In genomic region chr20:57809149-57809548, GRCh38 we compare ENCODE assay signal across 31 cellular contexts.
"Had no signal": no experiment of that assay in that cellular context is flagged by ENCODE, and none has a peak within 500 bp of the region (broad histone marks: within the 10 kb centered on the region; RNA-seq: fewer than 3 reads in every experiment).

No MANE protein-coding gene starts in this region.

- FAIRE-seq: frontal cortex had no signal

- H3K4me1 ChIP-seq: adrenal gland, breast epithelium had no signal

- H3K27me3 ChIP-seq: adrenal gland, breast epithelium, cardiac muscle cell had no signal

- DNase-seq: activated B cell treated with CpG ODN at 0.5 μM for 24 hours; activated CD4-positive, alpha-beta memory T cell treated with anti-CD3 and anti-CD28 coated beads for 36 hours; activated CD4-positive, alpha-beta T cell treated with anti-CD3 and anti-CD28 coated beads for 36 hours; activated CD4-positive, alpha-beta T cell treated with anti-CD3 and anti-CD28 coated beads, Interleukin-2, amount 10 ng/mL, durations not matched to agents 24 days and 14 days; activated CD8-positive, alpha-beta memory T cell treated with anti-CD3 and anti-CD28 coated beads, Interleukin-2, amount 10 ng/mL, durations not matched to agents 7 days and 5 days; activated CD8-positive, alpha-beta memory T cell treated with anti-CD3 and anti-CD28 coated beads, Interleukin-2, amount 50 U/mL, for 4 hours; activated CD8-positive, alpha-beta T cell treated with anti-CD3 and anti-CD28 coated beads, Interleukin-2, amount 10 ng/mL, durations not matched to agents 7 days and 5 days; activated effector memory CD4-positive, alpha-beta T cell treated with anti-CD3 and anti-CD28 coated beads, Interleukin-2, amount 50 U/mL, for 16 hours; activated naive CD4-positive, alpha-beta T cell treated with anti-CD3 and anti-CD28 coated beads for 36 hours; activated naive CD8-positive, alpha-beta T cell treated with anti-CD3 and anti-CD28 coated beads for 36 hours; activated naive CD8-positive, alpha-beta T cell treated with anti-CD3 and anti-CD28 coated beads, Interleukin-2, amount 50 U/mL, for 24 hours; activated T-cell treated with anti-CD3 and anti-CD28 coated beads, Interleukin-2, amount 50 U/mL, for 1 hour; activated T-cell treated with anti-CD3 and anti-CD28 coated beads, Interleukin-2, amount 50 U/mL, for 48 hours; amygdala; central memory CD4-positive, alpha-beta T cell; cerebellar nuclear complex; dorsolateral prefrontal cortex; effector memory CD4-positive, alpha-beta T cell; endodermal cell; glutamatergic neuron; T-helper 1 cell; T-helper 17 cell; T1000; WERI-Rb-1 had no signal

- H3K27ac ChIP-seq: adrenal gland, breast epithelium, cardiac muscle cell, coronary artery, dorsolateral prefrontal cortex, WERI-Rb-1 had no signal

- H3K9me3 ChIP-seq: adrenal gland, breast epithelium had no signal

- ATAC-seq: activated CD4-positive, alpha-beta T cell treated with anti-CD3 and anti-CD28 coated beads for 36 hours; activated CD4-positive, CD25-positive, alpha-beta regulatory T cell treated with anti-CD3 and anti-CD28 coated beads, Interleukin-2, amount 50 U/mL, for 24 hours; activated CD8-positive, alpha-beta memory T cell treated with anti-CD3 and anti-CD28 coated beads, Interleukin-2, amount 10 ng/mL, durations not matched to agents 7 days and 5 days; activated CD8-positive, alpha-beta T cell treated with anti-CD3 and anti-CD28 coated beads, Interleukin-2, amount 10 ng/mL, durations not matched to agents 7 days and 5 days; activated naive CD8-positive, alpha-beta T cell treated with anti-CD3 and anti-CD28 coated beads, Interleukin-2, amount 50 U/mL, for 24 hours; esophagus mucosa; T-helper 17 cell had no signal

- H3K36me3 ChIP-seq: adrenal gland, breast epithelium, cardiac muscle cell, WERI-Rb-1 had no signal

- H3K4me3 ChIP-seq: adrenal gland, breast epithelium, cardiac muscle cell, coronary artery, dorsolateral prefrontal cortex had no signal
